ENCODE assay signal across 13 cellular contexts in genomic region chr3:43505351-43505750, GRCh38.
DNase-seq lines count a peak whose midpoint lies in the region; FAIRE-seq and TF ChIP-seq lines count a peak whose summit lies in the region.
"Had no signal": no experiment of that assay in that cellular context is flagged by ENCODE, and none has a peak within 500 bp of the region (broad histone marks: within the 10 kb centered on the region; RNA-seq: fewer than 3 reads in every experiment).

No MANE protein-coding gene starts in this region.

- no peak for FAIRE-seq in urothelium cell line (lab: Jason Lieb, UNC)

- H3K4me3 Mint-ChIP-seq in HFFc6: no peak overlapping the region
- no peak overlapping the region for H3K4me3 Mint-ChIP-seq in activated naive CD8-positive, alpha-beta T cell
- H3K4me3 Mint-ChIP-seq: CD8-positive, alpha-beta memory T cell; neural progenitor cell had no signal

- no peak for TF ChIP-seq CTCF in HFFc6 (IDR thresholded peaks at IDR 0.05)

- 0 out of 2 replicates have a peak overlapping the region, but pooled peaks have one; percentile 32 for H3K27ac Mint-ChIP-seq in HFFc6
- H3K27ac Mint-ChIP-seq in activated naive CD8-positive, alpha-beta T cell: peak overlapping the region; percentile 58
- H3K27ac Mint-ChIP-seq: CD8-positive, alpha-beta memory T cell; neural progenitor cell had no signal

- H3K9me3 Mint-ChIP-seq in HFFc6: no peaks in the 10 kb centered on the region
- H3K9me3 Mint-ChIP-seq in activated naive CD8-positive, alpha-beta T cell (ENCODE audit: low read depth): no peaks in the 10 kb centered on the region
- H3K9me3 Mint-ChIP-seq: CD8-positive, alpha-beta memory T cell; neural progenitor cell had no signal

- H3K4me1 Mint-ChIP-seq in HFFc6 (ENCODE audit: low read depth): peaks cover 7% of the 10 kb centered on the region
- peaks cover 56% of the 10 kb centered on the region for H3K4me1 Mint-ChIP-seq in activated naive CD8-positive, alpha-beta T cell (ENCODE audit: low read depth)
- H3K4me1 Mint-ChIP-seq: neural progenitor cell had no signal

- no peaks in the 10 kb centered on the region; the same call in 1 of the 2 replicates for H3K27me3 Mint-ChIP-seq in HFFc6 (ENCODE audit: insufficient read depth)
- H3K27me3 Mint-ChIP-seq in activated naive CD8-positive, alpha-beta T cell: no peaks in the 10 kb centered on the region
- H3K27me3 Mint-ChIP-seq: CD8-positive, alpha-beta memory T cell had no signal

- peak; percentile 14 for DNase-seq in Daoy (ENCODE audit: low read depth)
- peak; percentile 59 for DNase-seq in HFFc6
- DNase-seq in kidney tubule cell (ENCODE audit: low spot score): peak; percentile 54
- DNase-seq in NCI-H2081 treated with DMSO at 0.1 percent for 48 hours (lab: John Stamatoyannopoulos, UW): no peak
- DNase-seq in NCI-H510A treated with DMSO at 0.1 percent for 48 hours (lab: John Stamatoyannopoulos, UW): no peak
- no peak for DNase-seq in urothelium cell line (ENCODE audit: low spot score)
- DNase-seq: aorta, dorsolateral prefrontal cortex, NCI-H2171 treated with DMSO at 0.1 percent for 48 hours, stomach had no signal

- no peaks in the 10 kb centered on the region for H3K36me3 Mint-ChIP-seq in HFFc6 (ENCODE audit: low read depth)
- peaks cover 7% of the 10 kb centered on the region for H3K36me3 Mint-ChIP-seq in activated naive CD8-positive, alpha-beta T cell
- H3K36me3 Mint-ChIP-seq: CD8-positive, alpha-beta memory T cell had no signal

Comparison
In these comparisons a context has a peak if more than half of its experiments do, and no peak if none do; other contexts are left out.
1. DNase-seq: peak in Daoy (single experiment), HFFc6 (single experiment) and kidney tubule cell (single experiment); none in NCI-H2081 treated with DMSO at 0.1 percent for 48 hours (single experiment), NCI-H510A treated with DMSO at 0.1 percent for 48 hours (single experiment) and urothelium cell line (single experiment).